In genomic region chrX:129000018-129000417, GRCh38 we compare ENCODE assay signal across 13 cellular contexts.
A peak's percentile ranks its signal among the peaks of the same experiment; 100 is the strongest.
DNase-seq lines count a peak whose midpoint lies in the region; ATAC-seq, FAIRE-seq and TF ChIP-seq lines count a peak whose summit lies in the region.
"Had no signal": no experiment of that assay in that cellular context is flagged by ENCODE, and none has a peak within 500 bp of the region (broad histone marks: within the 10 kb centered on the region; RNA-seq: fewer than 3 reads in every experiment).

No MANE protein-coding gene starts in this region.

- no peak for TF ChIP-seq POLR2A in ovary (IDR thresholded peaks at IDR 0.05)

- FAIRE-seq in small intestine (lab: Jason Lieb, UNC) = no peak
- FAIRE-seq: D721Med had no signal

- TF ChIP-seq CTCF in ovary (IDR thresholded peaks at IDR 0.05) = no peak

- no peaks in the 10 kb centered on the region for H3K4me1 ChIP-seq in small intestine (ENCODE audit: control insufficient read depth in 2 of 2, insufficient read depth in 1 of 2, low read depth in 1 of 2, low read length in 1 of 2)
- H3K4me1 ChIP-seq in ovary (ENCODE audit: insufficient read depth) = no peaks in the 10 kb centered on the region

- peak; percentile 84 for DNase-seq in DMS53 (lab: John Stamatoyannopoulos, UW)
- peak; percentile 71 for DNase-seq in NCI-H1436 (lab: John Stamatoyannopoulos, UW)
- DNase-seq in NCI-H2196 (lab: John Stamatoyannopoulos, UW; ENCODE audit: unreplicated experiment) = peak; percentile 27
- peak; percentile 4 to 12 for DNase-seq in SHP77 (lab: John Stamatoyannopoulos, UW)
- no peak for DNase-seq in NCI-H2227 (lab: John Stamatoyannopoulos, UW; ENCODE audit: unreplicated experiment)
- DNase-seq in small intestine = no peak
- DNase-seq in ovary = no peak
- DNase-seq: GOT3, KBM-7, NCI-H226, NCI-H82 had no signal

- no peak for ATAC-seq in GM18517 (IDR thresholded peaks at IDR 0.05; ENCODE audit: unreplicated experiment)

- H3K4me3 ChIP-seq in small intestine (ENCODE audit: low read depth in 1 of 2, low read length in 2 of 2) (no peak overlapping the region), ovary (no peak overlapping the region)

- H3K27ac ChIP-seq in small intestine (ENCODE audit: low read depth in 1 of 2, low read length in 1 of 2) (no peak overlapping the region), ovary (no peak overlapping the region)

- H3K36me3 ChIP-seq in small intestine (ENCODE audit: control insufficient read depth in 2 of 2, insufficient read depth in 2 of 2, low read length in 2 of 2) (no peaks in the 10 kb centered on the region), ovary (no peaks in the 10 kb centered on the region)

- no peak for TF ChIP-seq EP300 in ovary (IDR thresholded peaks at IDR 0.05)

- WGBS in small intestine, 3 donors = 10 to 41% (median 36%) methylated on average over 3 of the region's 3 CpGs
- WGBS in ovary, 3 donors = 45 to 51% (median 47%) methylated on average over 3 of the region's 3 CpGs

- H3K9me3 ChIP-seq in small intestine (ENCODE audit: control insufficient read depth, low read depth) = no peaks in the 10 kb centered on the region
- no peaks in the 10 kb centered on the region for H3K9me3 ChIP-seq in ovary

- no peaks in the 10 kb centered on the region for H3K27me3 ChIP-seq in small intestine (ENCODE audit: control insufficient read depth in 2 of 2, insufficient read depth in 2 of 2, low read length in 2 of 2)
- no peaks in the 10 kb centered on the region for H3K27me3 ChIP-seq in ovary

- intact Hi-C loops in ovary (cut with DNase I) = no loop called here

Comparison
In these comparisons a context has a peak if more than half of its experiments do, and no peak if none do; other contexts are left out.
1. DNase-seq: peak in DMS53 (single experiment), NCI-H1436 (single experiment), NCI-H2196 (single experiment) and SHP77 (2 of 2); none in NCI-H2227 (single experiment), small intestine (single experiment) and ovary (0 of 5).